28 cellular contexts compared by ENCODE assay signal in the genomic region with DNA sequence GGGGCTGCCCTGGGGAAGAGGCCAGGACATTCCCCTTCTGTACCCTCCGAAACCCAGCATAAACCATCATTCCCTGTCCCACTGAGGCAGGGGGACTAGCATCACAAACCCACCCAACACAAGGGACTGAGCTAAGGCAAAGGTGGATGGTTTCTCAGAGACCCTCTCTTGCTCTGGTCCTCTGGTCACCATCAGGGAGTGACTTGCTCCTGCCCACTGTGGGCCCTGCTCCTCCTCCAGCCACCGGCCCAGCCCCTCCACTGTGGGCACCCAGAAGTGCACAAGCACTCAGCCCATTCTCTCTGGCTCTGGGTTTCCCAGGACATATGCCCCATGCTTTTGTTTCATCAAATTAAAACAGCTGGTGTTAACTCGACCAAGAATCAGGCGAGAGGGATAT. TPM values are rescaled to one million over a fixed set of nuclear protein-coding genes. Genes with fewer than 3 reads are reported as not detected.
DNase-seq lines count a peak whose midpoint lies in the region; ATAC-seq, FAIRE-seq and TF ChIP-seq lines count a peak whose summit lies in the region.
"Had no signal": no experiment of that assay in that cellular context is flagged by ENCODE, and none has a peak within 500 bp of the region (broad histone marks: within the 10 kb centered on the region; RNA-seq: fewer than 3 reads in every experiment).

No MANE protein-coding gene starts in this region.

- no peak for TF ChIP-seq CTCF in kidney (IDR thresholded peaks at IDR 0.05; ENCODE audit: borderline replicate concordance, extremely low read depth, insufficient read depth)
- no peak for TF ChIP-seq CTCF in tibial artery (IDR thresholded peaks at IDR 0.05)
- TF ChIP-seq CTCF in Peyer's patch (IDR thresholded peaks at IDR 0.05), result no peak

- no peak for TF ChIP-seq POLR2A in Peyer's patch (IDR thresholded peaks at IDR 0.05)

- H3K36me3 Mint-ChIP-seq in activated naive CD4-positive, alpha-beta T cell treated with anti-CD3 and anti-CD28 coated beads, Interleukin-2, amount 50 U/mL, for 72 hours, result peaks cover 28 to 36% of the 10 kb centered on the region in 2 donors

- H3K4me1 ChIP-seq in kidney (ENCODE audit: control insufficient read depth in 1 of 2, insufficient read depth in 1 of 2, low read depth in 1 of 2, low read length in 2 of 2), result peaks cover 11 to 18% of the 10 kb centered on the region in 2 donors
- H3K4me1 ChIP-seq in tibial artery, result peaks cover 0 to 40% (median 29%) of the 10 kb centered on the region in 4 donors
- peaks cover 9 to 24% (median 19%) of the 10 kb centered on the region in 4 donors for H3K4me1 ChIP-seq in Peyer's patch

- H3K9me3 Mint-ChIP-seq in activated naive CD4-positive, alpha-beta T cell treated with anti-CD3 and anti-CD28 coated beads, Interleukin-2, amount 50 U/mL, for 72 hours, result no peaks in the 10 kb centered on the region

- no peaks in the 10 kb centered on the region for H3K27me3 ChIP-seq in tibial artery
- no peaks in the 10 kb centered on the region for H3K27me3 ChIP-seq in Peyer's patch

- H3K4me3 ChIP-seq in kidney (ENCODE audit: low read length in 2 of 2), result no peak overlapping the region
- H3K4me3 ChIP-seq in tibial artery, result no peak overlapping the region
- H3K4me3 ChIP-seq in Peyer's patch, result no peak overlapping the region

- intact Hi-C loops in kidney (cut with DNase I) (loop anchor here (10.0 kb wide), 1 partner anchor 72 kb away; no protein-coding TSS in a partner anchor), sciatic nerve (cut with DNase I) (no loop called here), tibial artery (cut with DNase I; ENCODE audit: low total_unique reads) (loop anchor here (5.0 to 10.0 kb wide), 2 partner anchors 75 to 402 kb away; no protein-coding TSS in a partner anchor)

- H3K27ac ChIP-seq in kidney (ENCODE audit: low read depth in 2 of 2, low read length in 2 of 2) (no peak overlapping the region), tibial artery (no peak overlapping the region), Peyer's patch (no peak overlapping the region)

- H3K9ac ChIP-seq in kidney (ENCODE audit: low read length in 2 of 2), result no peak overlapping the region

- H3K36me3 ChIP-seq in kidney (ENCODE audit: control insufficient read depth in 1 of 2, insufficient read depth in 2 of 2, low read length in 2 of 2), result peaks cover 40 to 46% of the 10 kb centered on the region in 2 donors
- peaks cover 61 to 89% (median 82%) of the 10 kb centered on the region in 3 donors for H3K36me3 ChIP-seq in tibial artery
- peaks cover 0 to 88% (median 0%) of the 10 kb centered on the region in 3 donors for H3K36me3 ChIP-seq in Peyer's patch

- no peak for ATAC-seq in activated naive CD4-positive, alpha-beta T cell treated with anti-CD3 and anti-CD28 coated beads, Interleukin-2, amount 50 U/mL, for 72 hours
- ATAC-seq in sciatic nerve, result no peak
- ATAC-seq: CD8-positive, alpha-beta T cell; Panc1 had no signal

- no peaks in the 10 kb centered on the region for H3K9me3 ChIP-seq in kidney (ENCODE audit: control insufficient read depth in 1 of 2, low read length in 2 of 2)
- no peaks in the 10 kb centered on the region for H3K9me3 ChIP-seq in tibial artery
- H3K9me3 ChIP-seq in Peyer's patch, result no peaks in the 10 kb centered on the region

- H3K27ac Mint-ChIP-seq in activated naive CD4-positive, alpha-beta T cell treated with anti-CD3 and anti-CD28 coated beads, Interleukin-2, amount 50 U/mL, for 72 hours, result peak overlapping the region; percentile 36 to 46
- H3K27ac Mint-ChIP-seq: CD8-positive, alpha-beta T cell had no signal

- DNase-seq in activated naive CD4-positive, alpha-beta T cell treated with anti-CD3 and anti-CD28 coated beads, Interleukin-2, amount 50 U/mL, for 72 hours (ENCODE audit: low spot score in 2 of 2), result no peak
- DNase-seq in activated naive CD4-positive, alpha-beta T cell treated with anti-CD3 and anti-CD28 coated beads, Interleukin-2, amount 50 U/mL, for 16 hours, result no peak
- peak; percentile 26 for DNase-seq in kidney
- peak; percentile 42 for DNase-seq in sciatic nerve (ENCODE audit: low spot score)
- DNase-seq in tibial artery, result peak; percentile 5 to 37
- no peak for DNase-seq in HuH-7.5 (ENCODE audit: low spot score)
- no peak for DNase-seq in COR-L47 (lab: John Stamatoyannopoulos, UW)
- DNase-seq in Peyer's patch, result no peak
- DNase-seq: 8988T; ACHN; C1 segment of cervical spinal cord; CD8-positive, alpha-beta T cell; DND-41; H7; Karpas-422; NCI-H1092 treated with DMSO at 0.1 percent for 48 hours; NCI-H1436; NCI-H187; NCI-H2081 treated with DMSO at 0.1 percent for 48 hours; NCI-H2171; NCI-H226; NCI-H510A; NCI-H69; SHP77 treated with DMSO at 0.1 percent for 48 hours had no signal

- FAIRE-seq in kidney (lab: Jason Lieb, UNC), result no peak
- FAIRE-seq: GM12892, GM19239 had no signal

RNA-seq across cellular contexts. Expression of a gene that starts 44.9 kb away (rescaled TPM):
- not detected for total RNA-seq in activated naive CD4-positive, alpha-beta T cell treated with anti-CD3 and anti-CD28 coated beads, Interleukin-2, amount 50 U/mL, for 72 hours
- total RNA-seq in kidney (286 TPM), sciatic nerve (6.6 TPM), Peyer's patch (10 to 100 TPM in 1 of 4 donors, 1 to 10 TPM in 3; 2.4 to 12.4 (median 5.7) TPM)
- 1,885 TPM for polyA plus RNA-seq in kidney (ENCODE audit: insufficient read depth, low read depth, low replicate concordance)
- total RNA-seq: CD8-positive, alpha-beta T cell; HT-29 had no signal

RNA-seq across cellular contexts. Expression of a gene that starts 54.1 kb away (rescaled TPM):
- 10 to 100 TPM; 49.3 to 55.2 TPM for total RNA-seq in activated naive CD4-positive, alpha-beta T cell treated with anti-CD3 and anti-CD28 coated beads, Interleukin-2, amount 50 U/mL, for 72 hours
- total RNA-seq in kidney (59.7 TPM), sciatic nerve (40.9 TPM), Peyer's patch (10 to 100 TPM; 41.7 to 90.0 (median 59.2) TPM)
- polyA plus RNA-seq in kidney (ENCODE audit: insufficient read depth, low read depth, low replicate concordance), result 85.6 TPM

RNA-seq across cellular contexts. Expression of a gene that starts 57.0 kb away (rescaled TPM):
- 100 to 1,000 TPM in 1 of 2 donors, 10 to 100 TPM in 1; 75.7 to 122 TPM for total RNA-seq in activated naive CD4-positive, alpha-beta T cell treated with anti-CD3 and anti-CD28 coated beads, Interleukin-2, amount 50 U/mL, for 72 hours
- total RNA-seq in kidney, result 82.8 TPM
- polyA plus RNA-seq in kidney (ENCODE audit: insufficient read depth, low read depth, low replicate concordance), result 25.7 TPM
- 44.0 TPM for total RNA-seq in sciatic nerve
- 100 to 1,000 TPM; 111 to 304 (median 229) TPM for total RNA-seq in Peyer's patch

RNA-seq across cellular contexts. Expression of a gene that starts 59.2 kb away (rescaled TPM):
- not detected for total RNA-seq in activated naive CD4-positive, alpha-beta T cell treated with anti-CD3 and anti-CD28 coated beads, Interleukin-2, amount 50 U/mL, for 72 hours
- 41.3 TPM for total RNA-seq in kidney
- 81.9 TPM for polyA plus RNA-seq in kidney (ENCODE audit: insufficient read depth, low read depth, low replicate concordance)
- total RNA-seq in sciatic nerve, result 3.3 TPM
- total RNA-seq in Peyer's patch, result 10 to 100 TPM in 1 of 4 donors, 1 to 10 TPM in 1, not detected in 2; 1.5 to 17.3 TPM
- total RNA-seq: CD8-positive, alpha-beta T cell; HT-29 had no signal

Comparison
In these comparisons a context has a peak if more than half of its experiments do, and no peak if none do; other contexts are left out.
1. DNase-seq: peak in kidney (single experiment), sciatic nerve (single experiment) and tibial artery (2 of 2); none in activated naive CD4-positive, alpha-beta T cell treated with anti-CD3 and anti-CD28 coated beads, Interleukin-2, amount 50 U/mL, for 72 hours (0 of 2), activated naive CD4-positive, alpha-beta T cell treated with anti-CD3 and anti-CD28 coated beads, Interleukin-2, amount 50 U/mL, for 16 hours (single experiment), HuH-7.5 (single experiment), COR-L47 (single experiment) and Peyer's patch (0 of 3).
2. RNA of a gene that starts 44.9 kb away (total RNA-seq): 286 TPM in kidney (single experiment); 6.6 TPM in sciatic nerve (single experiment), 2.4 to 12.4 TPM in Peyer's patch and not detected in activated naive CD4-positive, alpha-beta T cell treated with anti-CD3 and anti-CD28 coated beads, Interleukin-2, amount 50 U/mL, for 72 hours; every median in the first group is over 10 times any median in the second.